Comparison of ENCODE assay signal across 8 cellular contexts in genomic region chr6:130872250-130873095, GRCh38. TPM values are rescaled to one million over a fixed set of nuclear protein-coding genes. Genes with fewer than 3 reads are reported as not detected.
DNase-seq lines count a peak whose midpoint lies in the region; ATAC-seq, FAIRE-seq and TF ChIP-seq lines count a peak whose summit lies in the region.

No MANE protein-coding gene starts in this region.

- no peaks in the 10 kb centered on the region for H3K27me3 ChIP-seq in SU-DHL-6 (ENCODE audit: low read length)
- no peaks in the 10 kb centered on the region for H3K27me3 ChIP-seq in adipocyte (replicated peaks; ENCODE audit: control insufficient read depth, insufficient read depth, low read length)
- no peaks in the 10 kb centered on the region for H3K27me3 ChIP-seq in hepatocyte
- H3K27me3 ChIP-seq in small intestine (ENCODE audit: control insufficient read depth in 2 of 2, insufficient read depth in 2 of 2, low read length in 2 of 2), result no peaks in the 10 kb centered on the region

- H3F3A ChIP-seq in SU-DHL-6 (ENCODE audit: insufficient read depth), result no peaks in the 10 kb centered on the region

- 66% methylated on average over 8 of the region's 8 CpGs for WGBS in hepatocyte (ENCODE audit: low lambda C conversion rate, missing lambda C conversion rate)
- 63 to 69% (median 69%) methylated on average over 8 of the region's 8 CpGs for WGBS in small intestine, 3 donors

- H4K20me1 ChIP-seq in SU-DHL-6 (ENCODE audit: low read depth, low read length) (no peaks in the 10 kb centered on the region), hepatocyte (ENCODE audit: insufficient read depth, poor library complexity, severe bottlenecking) (no peaks in the 10 kb centered on the region)

- H3K9me3 ChIP-seq in SU-DHL-6 (ENCODE audit: insufficient read depth, low read length) (no peaks in the 10 kb centered on the region), adipocyte (ENCODE audit: control insufficient read depth, low read length) (no peaks in the 10 kb centered on the region), hepatocyte (ENCODE audit: low read depth) (no peaks in the 10 kb centered on the region), small intestine (ENCODE audit: control insufficient read depth, low read depth) (no peaks in the 10 kb centered on the region)

- H3K36me3 ChIP-seq in SU-DHL-6 (ENCODE audit: low read length), result no peaks in the 10 kb centered on the region
- no peaks in the 10 kb centered on the region for H3K36me3 ChIP-seq in adipocyte (ENCODE audit: control insufficient read depth, insufficient read depth, low read length, severe bottlenecking)
- no peaks in the 10 kb centered on the region for H3K36me3 ChIP-seq in hepatocyte (replicated peaks; ENCODE audit: insufficient read depth, low read depth)
- H3K36me3 ChIP-seq in small intestine (ENCODE audit: control insufficient read depth in 2 of 2, insufficient read depth in 2 of 2, low read length in 2 of 2), result no peaks in the 10 kb centered on the region

- DNase-seq in Ammon's horn (ENCODE audit: low spot score) (peak; percentile 81), HuH-7.5 (ENCODE audit: low spot score) (peak; percentile 10), adipocyte (ENCODE audit: low read depth) (peak; percentile 84), hepatocyte (ENCODE audit: low spot score) (peak; percentile 81), small intestine (peak; percentile 63)

- FAIRE-seq in small intestine (lab: Jason Lieb, UNC), result no peak

- ATAC-seq in GM19023 (IDR thresholded peaks at IDR 0.05; ENCODE audit: unreplicated experiment) (peak; percentile 62), HG03439 (IDR thresholded peaks at IDR 0.05; ENCODE audit: unreplicated experiment) (no peak)

- H3K9me2 ChIP-seq in SU-DHL-6 (replicated peaks; ENCODE audit: insufficient read depth, low read length), result no peaks in the 10 kb centered on the region
- no peaks in the 10 kb centered on the region for H3K9me2 ChIP-seq in hepatocyte (replicated peaks; ENCODE audit: insufficient read depth)

- H3K9ac ChIP-seq in SU-DHL-6 (ENCODE audit: low read length) (no peak overlapping the region), adipocyte (ENCODE audit: low read length) (no peak overlapping the region)

- H3K4me1 ChIP-seq in adipocyte (ENCODE audit: control insufficient read depth, insufficient read depth, low read length), result no peaks in the 10 kb centered on the region
- no peaks in the 10 kb centered on the region for H3K4me1 ChIP-seq in hepatocyte (ENCODE audit: insufficient read depth)
- no peaks in the 10 kb centered on the region for H3K4me1 ChIP-seq in small intestine (ENCODE audit: control insufficient read depth in 2 of 2, insufficient read depth in 1 of 2, low read depth in 1 of 2, low read length in 1 of 2)

- H3K79me2 ChIP-seq in SU-DHL-6 (ENCODE audit: insufficient read depth, low read length), result no peaks in the 10 kb centered on the region
- no peaks in the 10 kb centered on the region for H3K79me2 ChIP-seq in hepatocyte

- H3K4me2 ChIP-seq in SU-DHL-6 (ENCODE audit: low read depth, low read length, poor library complexity, severe bottlenecking), result no peak overlapping the region
- no peak overlapping the region for H3K4me2 ChIP-seq in hepatocyte

- H2AFZ ChIP-seq in SU-DHL-6 (ENCODE audit: low read depth, low read length, severe bottlenecking), result no peak overlapping the region
- H2AFZ ChIP-seq in hepatocyte, result no peak overlapping the region

- TF ChIP-seq CTCF in SU-DHL-6 (IDR thresholded peaks at IDR 0.05; ENCODE audit: insufficient read depth, low read length, poor library complexity, severe bottlenecking) (peak; percentile 82), hepatocyte (IDR thresholded peaks at IDR 0.05; ENCODE audit: poor library complexity) (peak; percentile 87)

- no peak overlapping the region for H3K27ac ChIP-seq in SU-DHL-6 (ENCODE audit: low read depth, low read length)
- no peak overlapping the region for H3K27ac ChIP-seq in hepatocyte
- no peak overlapping the region for H3K27ac ChIP-seq in small intestine (ENCODE audit: low read depth in 1 of 2, low read length in 1 of 2)

- H3K4me3 ChIP-seq in SU-DHL-6 (ENCODE audit: insufficient read depth, low read length, poor library complexity, severe bottlenecking), result no peak overlapping the region
- H3K4me3 ChIP-seq in adipocyte (ENCODE audit: low read length), result no peak overlapping the region
- H3K4me3 ChIP-seq in hepatocyte, result no peak overlapping the region
- H3K4me3 ChIP-seq in small intestine (ENCODE audit: low read depth in 1 of 2, low read length in 2 of 2), result no peak overlapping the region

RNA-seq across cellular contexts. Expression of gene SMLR1, which starts 45.3 kb away (rescaled TPM):
- total RNA-seq in hepatocyte, result 23.7 and 28.9 TPM in 2 replicates
- polyA plus RNA-seq in hepatocyte (13.7 and 31.0 TPM in 2 replicates), small intestine (10 to 100 TPM in 2 of 3 donors, 1 to 10 TPM in 1; 1.4 to 34.4 (median 18.1) TPM)

Comparison
In these comparisons a context has a peak if more than half of its experiments do, and no peak if none do; other contexts are left out.
1. DNase-seq: peak in every context shown above with its lines; median percentile 84 in adipocyte; 81 in Ammon's horn; 81 in hepatocyte; 63 in small intestine; 10 in HuH-7.5.